Comparison of ENCODE assay signal across 8 cellular contexts in the genomic region with DNA sequence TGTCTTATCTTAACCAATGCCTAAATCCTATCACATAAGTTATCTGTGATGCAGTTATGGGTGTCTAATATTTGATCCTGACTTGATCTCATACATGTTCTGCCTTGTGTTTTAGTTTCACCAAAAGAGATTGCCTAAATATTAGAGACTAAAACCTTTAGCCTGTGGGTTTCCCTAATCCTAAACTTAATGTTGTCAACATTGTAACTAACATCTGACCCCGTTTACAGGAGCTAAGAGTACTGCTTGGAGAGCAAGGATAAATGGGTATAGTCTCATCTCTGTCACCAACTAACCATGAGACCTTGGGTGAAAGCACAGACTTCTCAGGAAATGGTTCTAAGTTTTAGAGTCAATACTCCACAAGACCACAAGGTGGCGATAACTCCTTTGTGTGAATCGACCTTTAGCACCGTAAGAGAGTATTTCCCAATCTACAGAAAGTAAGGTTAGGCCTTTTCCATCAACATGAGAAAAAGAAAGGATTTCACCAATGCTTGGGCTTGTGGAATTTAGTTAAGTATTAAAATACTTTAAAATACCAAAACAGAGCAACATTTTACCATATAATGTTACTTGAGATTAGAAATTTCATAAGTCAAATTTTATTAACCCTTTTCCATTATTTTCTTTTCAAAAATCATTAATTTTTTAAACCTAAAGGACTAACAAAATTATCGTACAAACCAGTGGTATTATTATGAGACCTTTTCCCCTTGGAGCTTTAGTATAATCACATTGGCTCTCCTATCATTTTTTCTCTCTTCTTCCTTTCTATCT.
DNase-seq lines count a peak whose midpoint lies in the region; ATAC-seq and TF ChIP-seq lines count a peak whose summit lies in the region.

No MANE protein-coding gene starts in this region.

- H3K27ac ChIP-seq in dorsolateral prefrontal cortex (peak overlapping the region in 6 of 59 donors; percentile 9 to 68 (median 34)), aorta (ENCODE audit: low read depth in 1 of 2, low read length in 2 of 2) (no peak overlapping the region)

- DNase-seq in AG20443 (ENCODE audit: low spot score) (peak; percentile 65), GM12865 (ENCODE audit: low read depth) (peak; percentile 70), NCI-H1092 (lab: John Stamatoyannopoulos, UW) (peak; percentile 50), SKM-1 treated with dmso at 0.1 percent for 144 hours (lab: John Stamatoyannopoulos, UW; ENCODE audit: unreplicated experiment) (peak; percentile 82), dorsolateral prefrontal cortex (no peak), medulla oblongata (ENCODE audit: extremely low spot score) (peak; percentile 94), aorta (no peak)

- no peaks in the 10 kb centered on the region for H3K9me3 ChIP-seq in aorta (ENCODE audit: control insufficient read depth, low read length)

- peak; percentile 77 for TF ChIP-seq CTCF in GM12865 (IDR thresholded peaks at IDR 0.05; ENCODE audit: insufficient read depth, low read depth, low read length, missing control alignments)
- peak; percentile 35 to 92 (median 81) for TF ChIP-seq CTCF in dorsolateral prefrontal cortex (IDR thresholded peaks at IDR 0.05 in 54 of 56, conservative IDR thresholded peaks at IDR 0.05 in 2 of 56; ENCODE audit: low read depth in 1 of 56, partially characterized antibody in 56 of 56)

- no peaks in the 10 kb centered on the region for H3K4me1 ChIP-seq in aorta (ENCODE audit: control insufficient read depth in 1 of 2, insufficient read depth in 2 of 2, low read length in 2 of 2)

- ATAC-seq in HG02588 (IDR thresholded peaks at IDR 0.05; ENCODE audit: unreplicated experiment) (peak; percentile 84), aorta (ENCODE audit: low FRiP score) (peak; percentile 90)

- WGBS in aorta, 2 donors, result 18 to 19% methylated on average over 5 of the region's 5 CpGs

- H3K27me3 ChIP-seq in dorsolateral prefrontal cortex, result no peaks in the 10 kb centered on the region
- H3K27me3 ChIP-seq in aorta (ENCODE audit: control insufficient read depth in 1 of 2, insufficient read depth in 2 of 2, low read length in 1 of 2), result no peaks in the 10 kb centered on the region

- H3K36me3 ChIP-seq in aorta (ENCODE audit: control insufficient read depth in 1 of 2, insufficient read depth in 2 of 2, low read length in 1 of 2), result no peaks in the 10 kb centered on the region

- H3K4me3 ChIP-seq in GM12865 (ENCODE audit: low read depth, low read length) (no peak overlapping the region), dorsolateral prefrontal cortex (no peak overlapping the region), aorta (ENCODE audit: low read length in 2 of 2) (no peak overlapping the region)

- intact Hi-C loops in dorsolateral prefrontal cortex (cut with DNase I), result loop anchor here (2.0 to 10.0 kb wide), 4 partner anchors 151 to 433 kb away; no protein-coding TSS in a partner anchor
- intact Hi-C loops in aorta (cut with DNase I), result loop anchor here in 1 of 2 donors (2.0 kb wide), 1 partner anchor 29 kb away; no protein-coding TSS in a partner anchor

Comparison
In these comparisons a context has a peak if more than half of its experiments do, and no peak if none do; other contexts are left out.
1. DNase-seq: peak in AG20443 (single experiment), GM12865 (single experiment), NCI-H1092 (single experiment), SKM-1 treated with dmso at 0.1 percent for 144 hours (single experiment) and medulla oblongata (single experiment); none in dorsolateral prefrontal cortex (0 of 10) and aorta (0 of 2).